Comparison of ENCODE assay signal across 24 cellular contexts in genomic region chr19:8539621-8540149, GRCh38. TPM values are rescaled to one million over a fixed set of nuclear protein-coding genes. Genes with fewer than 3 reads are reported as not detected.
"Had no signal": no experiment of that assay in that cellular context is flagged by ENCODE, and none has a peak within 500 bp of the region (broad histone marks: within the 10 kb centered on the region; RNA-seq: fewer than 3 reads in every experiment).

No MANE protein-coding gene starts in this region.

- H3K27me3 ChIP-seq: breast epithelium had no signal

- H3K4me1 Mint-ChIP-seq: activated naive CD4-positive, alpha-beta T cell treated with anti-CD3 and anti-CD28 coated beads, Interleukin-2, amount 50 U/mL, for 24 hours; WTC11 had no signal

- ATAC-seq: activated CD8-positive, alpha-beta T cell treated with anti-CD3 and anti-CD28 coated beads, Interleukin-2, amount 10 ng/mL, durations not matched to agents 7 days and 5 days; WTC11 had no signal

- H3K27me3 Mint-ChIP-seq: activated naive CD4-positive, alpha-beta T cell treated with anti-CD3 and anti-CD28 coated beads, Interleukin-2, amount 50 U/mL, for 24 hours had no signal

- H3K27ac ChIP-seq: breast epithelium had no signal

- H3K36me3 Mint-ChIP-seq: WTC11 had no signal

- H3K9me3 ChIP-seq: breast epithelium, MG63 had no signal

- H3K4me3 Mint-ChIP-seq: activated CD8-positive, alpha-beta T cell treated with anti-CD3 and anti-CD28 coated beads, Interleukin-2, amount 10 ng/mL, durations not matched to agents 7 days and 5 days; activated naive CD4-positive, alpha-beta T cell treated with anti-CD3 and anti-CD28 coated beads, Interleukin-2, amount 50 U/mL, for 24 hours; WTC11 had no signal

- H3K36me3 ChIP-seq: breast epithelium, MG63 had no signal

- H3K4me1 ChIP-seq: breast epithelium had no signal

- H3K9me3 Mint-ChIP-seq: activated naive CD4-positive, alpha-beta T cell treated with anti-CD3 and anti-CD28 coated beads, Interleukin-2, amount 50 U/mL, for 24 hours; WTC11 had no signal

- DNase-seq: activated CD4-positive, alpha-beta T cell treated with anti-CD3 and anti-CD28 coated beads for 48 hours; activated CD4-positive, alpha-beta T cell treated with anti-CD3 and anti-CD28 coated beads, Interleukin-2, amount 50 U/mL, for 4 hours; activated CD4-positive, CD25-positive, alpha-beta regulatory T cell treated with anti-CD3 and anti-CD28 coated beads, Interleukin-2, amount 50 U/mL, for 72 hours; activated CD8-positive, alpha-beta memory T cell treated with anti-CD3 and anti-CD28 coated beads, Interleukin-2, amount 50 U/mL, for 48 hours; activated CD8-positive, alpha-beta T cell treated with anti-CD3 and anti-CD28 coated beads, Interleukin-2, amount 10 ng/mL, durations not matched to agents 7 days and 5 days; activated T-cell treated with anti-CD3 and anti-CD28 coated beads, Interleukin-2, amount 50 U/mL, for 1 hour; aorta; caudate nucleus; MG63; MV-4-11; NCI-H1105; NCI-H1436; NCI-H187; NCI-H2081; NCI-H446; NCI-H524; NCI-H774; SIG-M5; T-helper 1 cell; T-helper 9 cell had no signal

- H3K27ac Mint-ChIP-seq: activated CD8-positive, alpha-beta T cell treated with anti-CD3 and anti-CD28 coated beads, Interleukin-2, amount 10 ng/mL, durations not matched to agents 7 days and 5 days; activated naive CD4-positive, alpha-beta T cell treated with anti-CD3 and anti-CD28 coated beads, Interleukin-2, amount 50 U/mL, for 24 hours; WTC11 had no signal

- H3K4me3 ChIP-seq: breast epithelium, MG63 had no signal

RNA-seq across cellular contexts. Expression of gene PRAM1, which starts 37.2 kb away (rescaled TPM):
- total RNA-seq: RPMI7951 had no signal
